In genomic region chr4:153573881-153574807, GRCh38 we compare ENCODE assay signal across 8 cellular contexts.
DNase-seq lines count a peak whose midpoint lies in the region; ATAC-seq and TF ChIP-seq lines count a peak whose summit lies in the region.

No MANE protein-coding gene starts in this region.

- H3K4me3 ChIP-seq in GM12864 (ENCODE audit: low read depth, low read length) (no peak overlapping the region), sigmoid colon (no peak overlapping the region)

- intact Hi-C loops in activated naive CD4-positive, alpha-beta T cell treated with anti-CD3 and anti-CD28 coated beads for 36 hours (cut with micrococcal nuclease) = loop anchor here (1.0 to 2.0 kb wide), 8 partner anchors 13 to 431 kb away; no protein-coding TSS in a partner anchor
- intact Hi-C loops in Right ventricle myocardium superior (cut with DNase I) = loop anchor here (5.0 kb wide), 1 partner anchor 107 kb away; the partner anchor contains the start of gene TMEM131L
- intact Hi-C loops in sigmoid colon (cut with DNase I) = loop anchor here (1.0 to 10.0 kb wide), 5 partner anchors 37 to 230 kb away; partner anchors contain the start of genes MND1 and TMEM131L

- TF ChIP-seq CTCF in 22Rv1 (IDR thresholded peaks at IDR 0.05) = peak; percentile 74
- peak; percentile 55 for TF ChIP-seq CTCF in GM12864 (IDR thresholded peaks at IDR 0.05; ENCODE audit: low read depth, low read length, missing control alignments)
- TF ChIP-seq CTCF in sigmoid colon (IDR thresholded peaks at IDR 0.05) = peak; percentile 46 to 58 (median 52)

- no peaks in the 10 kb centered on the region for H3K9me3 Mint-ChIP-seq in activated naive CD4-positive, alpha-beta T cell treated with anti-CD3 and anti-CD28 coated beads for 36 hours

- peaks cover 18% of the 10 kb centered on the region for H3K36me3 Mint-ChIP-seq in activated naive CD4-positive, alpha-beta T cell treated with anti-CD3 and anti-CD28 coated beads for 36 hours (ENCODE audit: low read depth)

- peaks cover 0 to 38% (median 23%) of the 10 kb centered on the region in 4 donors for H3K4me1 ChIP-seq in sigmoid colon

- no peaks in the 10 kb centered on the region for H3K9me3 ChIP-seq in sigmoid colon

- TF ChIP-seq POLR2A in sigmoid colon (IDR thresholded peaks at IDR 0.05) = no peak

- H3K27me3 ChIP-seq in sigmoid colon = no peaks in the 10 kb centered on the region

- H3K36me3 ChIP-seq in sigmoid colon = no peaks in the 10 kb centered on the region

- H3K4me3 Mint-ChIP-seq in activated naive CD4-positive, alpha-beta T cell treated with anti-CD3 and anti-CD28 coated beads for 36 hours = no peak overlapping the region

- H3K27me3 Mint-ChIP-seq in activated naive CD4-positive, alpha-beta T cell treated with anti-CD3 and anti-CD28 coated beads for 36 hours (ENCODE audit: low read depth) = no peaks in the 10 kb centered on the region

- ATAC-seq in HG03135 (IDR thresholded peaks at IDR 0.05; ENCODE audit: unreplicated experiment) (peak; percentile 57), Right ventricle myocardium superior (ENCODE audit: poor library complexity) (peak; percentile 90), HG03520 (IDR thresholded peaks at IDR 0.05; ENCODE audit: unreplicated experiment) (no peak)

- CTCF ChIA-PET in activated naive CD4-positive, alpha-beta T cell treated with anti-CD3 and anti-CD28 coated beads for 36 hours (lab: Charles Lee) = interaction anchor here (0.6 to 2.3 kb wide), 33 partner anchors 9 to 431 kb away, joined by 3 to 19 read pairs (median 3); partner anchors contain the start of gene TMEM131L

- WGBS in sigmoid colon, 2 donors = 52 to 76% methylated on average over 4 of the region's 4 CpGs

- peaks cover 76% of the 10 kb centered on the region for H3K4me1 Mint-ChIP-seq in activated naive CD4-positive, alpha-beta T cell treated with anti-CD3 and anti-CD28 coated beads for 36 hours (ENCODE audit: low read depth)

- H3K27ac Mint-ChIP-seq in activated naive CD4-positive, alpha-beta T cell treated with anti-CD3 and anti-CD28 coated beads for 36 hours = peak overlapping the region; percentile 74

- DNase-seq in GM12864 (ENCODE audit: low read depth) (no peak), RKO (ENCODE audit: low spot score) (peak; percentile 63), Right ventricle myocardium superior (peak; percentile 81), sigmoid colon (peak; percentile 84)
- DNase-seq in activated naive CD4-positive, alpha-beta T cell treated with anti-CD3 and anti-CD28 coated beads for 36 hours = peak; percentile 78

- H3K27ac ChIP-seq in 22Rv1 (no peak overlapping the region), sigmoid colon (peak overlapping the region; percentile 39 to 62 (median 52))

- TF ChIP-seq EP300 in sigmoid colon (IDR thresholded peaks at IDR 0.05) = no peak
